Comparison of ENCODE assay signal across 21 cellular contexts in genomic region chr11:12171921-12172320, GRCh38.
DNase-seq lines count a peak whose midpoint lies in the region; ATAC-seq, FAIRE-seq and TF ChIP-seq lines count a peak whose summit lies in the region.
"Had no signal": no experiment of that assay in that cellular context is flagged by ENCODE, and none has a peak within 500 bp of the region (broad histone marks: within the 10 kb centered on the region; RNA-seq: fewer than 3 reads in every experiment).

No MANE protein-coding gene starts in this region.

- no peak overlapping the region for H2AK5ac ChIP-seq in trophoblast cell (ENCODE audit: low read length)

- H3K4me1 ChIP-seq in Caco-2 (peaks cover 67% of the 10 kb centered on the region), HEK293 (ENCODE audit: control insufficient read depth, insufficient read depth, low read length) (no peaks in the 10 kb centered on the region), astrocyte (ENCODE audit: insufficient read depth, low read length) (peaks cover 57% of the 10 kb centered on the region), trophoblast cell (ENCODE audit: control insufficient read depth in 1 of 2, insufficient read depth in 2 of 2, low read length in 2 of 2) (peaks cover 12 to 20% of the 10 kb centered on the region in 2 experiments), adrenal gland (replicated peaks in 1 of 2) (no peaks in the 10 kb centered on the region)

- no peaks in the 10 kb centered on the region for H4K20me1 ChIP-seq in astrocyte (ENCODE audit: insufficient read depth, low read length)

- H3K36me3 Mint-ChIP-seq in Caco-2 (ENCODE audit: insufficient read depth, unreplicated experiment) (peaks cover 46% of the 10 kb centered on the region), astrocyte (ENCODE audit: low read depth, unreplicated experiment) (peaks cover 32% of the 10 kb centered on the region)
- H3K36me3 Mint-ChIP-seq: CD4-positive, CD25-positive, alpha-beta regulatory T cell; naive thymus-derived CD8-positive, alpha-beta T cell; stimulated activated memory B cell treated with anti-CD40 and anti-IgM and Interleukin-4, amounts not matched to agents 10 μg/mL and 1 μg/mL and 100 μg/mL, for 72 hours had no signal

- no peaks in the 10 kb centered on the region for H3K9me3 Mint-ChIP-seq in Caco-2 (ENCODE audit: unreplicated experiment)
- H3K9me3 Mint-ChIP-seq in astrocyte (ENCODE audit: unreplicated experiment) = no peaks in the 10 kb centered on the region
- H3K9me3 Mint-ChIP-seq: stimulated activated memory B cell treated with anti-CD40 and anti-IgM and Interleukin-4, amounts not matched to agents 10 μg/mL and 1 μg/mL and 100 μg/mL, for 72 hours had no signal

- H2BK5ac ChIP-seq in trophoblast cell (ENCODE audit: low read depth, low read length, poor library complexity) = no peak overlapping the region

- ATAC-seq in HG02840 (IDR thresholded peaks at IDR 0.05; ENCODE audit: low FRiP score, unreplicated experiment) (no peak), HG03521 (IDR thresholded peaks at IDR 0.05; ENCODE audit: unreplicated experiment) (no peak)
- ATAC-seq: naive thymus-derived CD8-positive, alpha-beta T cell; stimulated activated memory B cell treated with anti-CD40 and anti-IgM and Interleukin-4, amounts not matched to agents 10 μg/mL and 1 μg/mL and 100 μg/mL, for 72 hours; T-helper 17 cell had no signal

- peak overlapping the region; percentile 41 for H4K8ac ChIP-seq in trophoblast cell (ENCODE audit: low read depth, low read length)

- H3K18ac ChIP-seq in trophoblast cell (ENCODE audit: low read length) = no peak overlapping the region

- intact Hi-C loops in Caco-2 (cut with micrococcal nuclease; ENCODE audit: unreplicated experiment) (no loop called here), adrenal gland (cut with DNase I) (no loop called here)

- H3K27me3 Mint-ChIP-seq in Caco-2 (ENCODE audit: insufficient read depth, unreplicated experiment) = no peaks in the 10 kb centered on the region
- no peaks in the 10 kb centered on the region for H3K27me3 Mint-ChIP-seq in astrocyte (ENCODE audit: low read depth, unreplicated experiment)
- H3K27me3 Mint-ChIP-seq: activated CD4-positive, alpha-beta T cell treated with anti-CD3 and anti-CD28 coated beads, Interleukin-2, amount 10 ng/mL, durations not matched to agents 24 days and 14 days; CD4-positive, CD25-positive, alpha-beta regulatory T cell; naive thymus-derived CD8-positive, alpha-beta T cell; stimulated activated memory B cell treated with anti-CD40 and anti-IgM and Interleukin-4, amounts not matched to agents 10 μg/mL and 1 μg/mL and 100 μg/mL, for 72 hours; T-helper 17 cell had no signal

- CTCF ChIA-PET in Caco-2 (lab: Charles Lee) = interaction anchor here (1.5 kb wide), 1 partner anchor 14 kb away, joined by 4 read pairs; no protein-coding TSS in a partner anchor
- CTCF ChIA-PET in HEK293 (lab: Yijun Ruan, JAX) = interaction anchor here (0.7 to 1.2 kb wide), 2 partner anchors 9 to 35 kb away, joined by 3 to 5 read pairs; no protein-coding TSS in a partner anchor

- H3K9ac ChIP-seq in astrocyte (ENCODE audit: low read length) (peak overlapping the region; percentile 19), trophoblast cell (ENCODE audit: low read length) (no peak overlapping the region)
- H3K9ac ChIP-seq: SK-N-SH had no signal

- H3K4me2 ChIP-seq in astrocyte (ENCODE audit: low read length) (no peak overlapping the region), trophoblast cell (ENCODE audit: low read length) (no peak overlapping the region)
- H3K4me2 ChIP-seq: SK-N-SH had no signal

- H3K4ac ChIP-seq in trophoblast cell (ENCODE audit: low read depth, low read length) = no peak overlapping the region

- H3K4me3 Mint-ChIP-seq in Caco-2 (ENCODE audit: unreplicated experiment) (no peak overlapping the region), astrocyte (ENCODE audit: unreplicated experiment) (no peak overlapping the region)
- H3K4me3 Mint-ChIP-seq: activated CD4-positive, alpha-beta T cell treated with anti-CD3 and anti-CD28 coated beads, Interleukin-2, amount 10 ng/mL, durations not matched to agents 24 days and 14 days; CD4-positive, CD25-positive, alpha-beta regulatory T cell; naive thymus-derived CD8-positive, alpha-beta T cell; stimulated activated memory B cell treated with anti-CD40 and anti-IgM and Interleukin-4, amounts not matched to agents 10 μg/mL and 1 μg/mL and 100 μg/mL, for 72 hours; T-helper 17 cell had no signal

- peak overlapping the region; percentile 14 for H3K14ac ChIP-seq in trophoblast cell (ENCODE audit: low read length)

- H3K27ac Mint-ChIP-seq in Caco-2 (ENCODE audit: unreplicated experiment) (peak overlapping the region; percentile 12), astrocyte (ENCODE audit: unreplicated experiment) (no peak overlapping the region)
- H3K27ac Mint-ChIP-seq: stimulated activated memory B cell treated with anti-CD40 and anti-IgM and Interleukin-4, amounts not matched to agents 10 μg/mL and 1 μg/mL and 100 μg/mL, for 72 hours; T-helper 17 cell had no signal

- H3K4me3 ChIP-seq in Caco-2 (ENCODE audit: low read depth, low read length) (no peak overlapping the region), HEK293 (ENCODE audit: low read depth, low read length) (no peak overlapping the region), astrocyte (ENCODE audit: insufficient read depth, low read depth, low read length) (no peak overlapping the region), trophoblast cell (ENCODE audit: low read depth, low read length) (no peak overlapping the region), adrenal gland (no peak overlapping the region)
- H3K4me3 ChIP-seq: colonic mucosa had no signal

- no peak overlapping the region for H4K12ac ChIP-seq in trophoblast cell (ENCODE audit: low read depth, low read length)

- H2AFZ ChIP-seq in astrocyte (ENCODE audit: low read depth, low read length) (no peak overlapping the region), trophoblast cell (ENCODE audit: insufficient read depth, low read length, poor library complexity) (no peak overlapping the region)

- H3K79me1 ChIP-seq in trophoblast cell (ENCODE audit: low read length) = peaks cover 32% of the 10 kb centered on the region

- peaks cover 37% of the 10 kb centered on the region for H3K4me1 Mint-ChIP-seq in Caco-2 (ENCODE audit: low read depth, unreplicated experiment)
- peaks cover 54% of the 10 kb centered on the region for H3K4me1 Mint-ChIP-seq in astrocyte (ENCODE audit: low read depth, unreplicated experiment)

- H2BK120ac ChIP-seq in trophoblast cell (ENCODE audit: insufficient read depth, low read length, poor library complexity) = no peak overlapping the region

- no peak overlapping the region for H4K91ac ChIP-seq in trophoblast cell (ENCODE audit: low read depth, low read length)

- H3K27me3 ChIP-seq in Caco-2 (replicated peaks; ENCODE audit: control insufficient read depth, insufficient read depth, low read length) = no peaks in the 10 kb centered on the region
- no peaks in the 10 kb centered on the region for H3K27me3 ChIP-seq in astrocyte (ENCODE audit: insufficient read depth, low read length)
- H3K27me3 ChIP-seq in trophoblast cell (ENCODE audit: insufficient read depth, low read length) = no peaks in the 10 kb centered on the region
- H3K27me3 ChIP-seq in adrenal gland = no peaks in the 10 kb centered on the region
- H3K27me3 ChIP-seq: colonic mucosa had no signal

- POLR2A ChIA-PET in Caco-2 (lab: Charles Lee) = no interaction called here
- POLR2A ChIA-PET in HEK293 (lab: Yijun Ruan, JAX) = interaction anchor here (0.5 kb wide), 1 partner anchor 65 kb away, joined by 4 read pairs; no protein-coding TSS in a partner anchor

- peaks cover 79% of the 10 kb centered on the region for H3K79me2 ChIP-seq in astrocyte (ENCODE audit: insufficient read depth, low read length)
- H3K79me2 ChIP-seq in trophoblast cell (ENCODE audit: control insufficient read depth, insufficient read depth, low read length, poor library complexity) = peaks cover 1% of the 10 kb centered on the region

- no CpG with 5 or more reads among the region's 3 CpGs for whole genome bisulfite sequencing in trophoblast cell (ENCODE audit: extremely low coverage, insufficient coverage, insufficient read length)
- 91 to 98% (median 97%) methylated on average over 3 of the region's 3 CpGs for WGBS in adrenal gland, 4 donors

- no peak for TF ChIP-seq CTCF in Caco-2 (IDR thresholded peaks at IDR 0.05; ENCODE audit: insufficient read depth in 1 of 2, low read depth in 1 of 2, low read length in 1 of 2, severe bottlenecking in 1 of 2, unreplicated experiment in 1 of 2)
- TF ChIP-seq CTCF in HEK293 (tag by site-specific recombination; IDR thresholded peaks at IDR 0.05) = no peak
- no peak for TF ChIP-seq CTCF in astrocyte (IDR thresholded peaks at IDR 0.05; ENCODE audit: insufficient read depth, low read depth, low read length)
- TF ChIP-seq CTCF in adrenal gland (IDR thresholded peaks at IDR 0.05) = no peak

- H3K23ac ChIP-seq in trophoblast cell (ENCODE audit: low read length) = no peak overlapping the region

- no peaks in the 10 kb centered on the region for H3K9me3 ChIP-seq in Caco-2
- H3K9me3 ChIP-seq in HEK293 (ENCODE audit: control insufficient read depth, insufficient read depth, low read depth, low read length) = no peaks in the 10 kb centered on the region
- H3K9me3 ChIP-seq in astrocyte (ENCODE audit: insufficient read depth, low read depth, low read length) = no peaks in the 10 kb centered on the region
- peaks cover 1% of the 10 kb centered on the region for H3K9me3 ChIP-seq in trophoblast cell (ENCODE audit: insufficient read depth, low read depth, low read length)
- H3K9me3 ChIP-seq in adrenal gland (replicated peaks in 1 of 3) = no peaks in the 10 kb centered on the region
- H3K9me3 ChIP-seq: colonic mucosa, SK-N-SH had no signal

- BruUV-seq in Caco-2 (replicated peaks; lab: Mats Ljungman, UMichigan) = no TSS peak

- no peak overlapping the region for H3K27ac ChIP-seq in HEK293 (ENCODE audit: extremely low read depth, low read depth, low read length)
- peak overlapping the region; percentile 48 for H3K27ac ChIP-seq in astrocyte (ENCODE audit: low read depth, low read length)
- H3K27ac ChIP-seq in trophoblast cell (ENCODE audit: low read depth, low read length) = no peak overlapping the region
- H3K27ac ChIP-seq in adrenal gland = peak overlapping the region in 1 of 5 donors; percentile 39

- H3K36me3 ChIP-seq in Caco-2 (ENCODE audit: control insufficient read depth, insufficient read depth, low read length) (peaks cover 5% of the 10 kb centered on the region), HEK293 (ENCODE audit: control insufficient read depth in 2 of 2, insufficient read depth in 1 of 2, low read length in 2 of 2) (no peaks in the 10 kb centered on the region), astrocyte (ENCODE audit: insufficient read depth, low read length) (peaks cover 49% of the 10 kb centered on the region), trophoblast cell (ENCODE audit: control insufficient read depth in 1 of 2, insufficient read depth in 2 of 2, low read length in 2 of 2) (peaks cover 3 to 4% of the 10 kb centered on the region in 2 experiments), adrenal gland (replicated peaks in 1 of 2) (no peaks in the 10 kb centered on the region)
- H3K36me3 ChIP-seq: colonic mucosa had no signal

- DNase-seq in Caco-2 (no peak), astrocyte (ENCODE audit: low read depth) (no peak), trophoblast cell (no peak), adrenal gland (no peak)
- DNase-seq: activated CD4-positive, alpha-beta T cell treated with anti-CD3 and anti-CD28 coated beads, Interleukin-2, amount 10 ng/mL, durations not matched to agents 24 days and 14 days; CD4-positive, CD25-positive, alpha-beta regulatory T cell; EL; left ventricle myocardium superior; midbrain; naive thymus-derived CD8-positive, alpha-beta T cell; NCI-H1694; NCI-H2171; NCI-H526; retina; SK-N-SH; T-helper 17 cell had no signal

- FAIRE-seq in astrocyte (lab: Jason Lieb, UNC) = no peak

- H2BK12ac ChIP-seq in trophoblast cell (ENCODE audit: low read length) = peak overlapping the region; percentile 43

- TF ChIP-seq POLR2A in adrenal gland (IDR thresholded peaks at IDR 0.05) = no peak
